27 cellular contexts compared by ENCODE assay signal in the genomic region with DNA sequence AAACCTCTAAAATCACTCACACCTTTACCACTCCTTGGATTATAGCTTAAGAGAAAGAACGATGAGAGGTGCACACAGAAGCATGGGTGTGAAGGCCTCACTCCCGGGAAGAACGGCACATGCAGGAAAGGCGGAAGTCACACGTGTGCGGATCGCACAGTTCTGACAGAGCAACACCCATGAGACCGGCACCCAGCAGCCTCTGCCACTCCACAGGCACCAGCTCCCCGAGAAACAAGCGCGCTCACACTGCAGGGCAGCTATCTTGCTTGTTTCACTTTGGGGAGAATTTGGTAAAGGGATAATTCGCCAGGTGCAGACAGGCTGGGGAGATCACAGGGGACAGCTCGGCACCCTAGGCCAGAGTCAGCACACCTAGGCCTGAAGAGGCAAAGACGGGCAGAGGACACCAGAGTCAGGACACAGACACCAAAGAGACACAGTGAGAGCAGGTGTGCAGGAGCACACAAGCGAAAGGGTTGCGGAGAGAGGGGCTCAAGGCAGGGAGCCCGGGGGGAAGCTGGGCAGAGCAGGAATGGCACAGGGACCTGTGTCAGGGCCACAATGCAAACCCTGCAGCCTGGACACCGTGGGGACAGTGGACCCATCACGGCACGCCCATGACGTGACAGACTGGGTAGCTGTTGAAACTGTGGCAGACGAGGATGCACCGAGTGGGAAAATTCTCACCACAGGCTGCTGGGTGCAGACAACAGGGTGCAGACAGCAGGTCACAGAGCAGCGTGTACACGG.
"Had no signal": no experiment of that assay in that cellular context is flagged by ENCODE, and none has a peak within 500 bp of the region (broad histone marks: within the 10 kb centered on the region; RNA-seq: fewer than 3 reads in every experiment).

No MANE protein-coding gene starts in this region.

- H3K4me1 Mint-ChIP-seq: activated CD8-positive, alpha-beta memory T cell treated with anti-CD3 and anti-CD28 coated beads, Interleukin-2, amount 10 ng/mL, durations not matched to agents 7 days and 5 days; nephron progenitor cell had no signal

- H3K4me3 Mint-ChIP-seq: activated CD4-positive, alpha-beta memory T cell treated with anti-CD3 and anti-CD28 coated beads for 36 hours; activated CD8-positive, alpha-beta memory T cell treated with anti-CD3 and anti-CD28 coated beads, Interleukin-2, amount 10 ng/mL, durations not matched to agents 7 days and 5 days; activated naive CD8-positive, alpha-beta T cell treated with anti-CD3 and anti-CD28 coated beads for 36 hours; memory B cell; nephron progenitor cell; T-cell had no signal

- H3K4me3 ChIP-seq: breast epithelium, heart right ventricle, mucosa of descending colon, spleen, suprapubic skin, tibial nerve had no signal

- DNase-seq: activated CD4-positive, alpha-beta memory T cell treated with anti-CD3 and anti-CD28 coated beads for 36 hours; activated CD4-positive, alpha-beta T cell treated with anti-CD3 and anti-CD28 coated beads for 48 hours; activated CD4-positive, CD25-positive, alpha-beta regulatory T cell; activated CD8-positive, alpha-beta memory T cell treated with anti-CD3 and anti-CD28 coated beads, Interleukin-2, amount 10 ng/mL, durations not matched to agents 7 days and 5 days; activated naive CD4-positive, alpha-beta T cell treated with Interleukin-2 at 50 U/mL for 16 hours; activated naive CD8-positive, alpha-beta T cell treated with anti-CD3 and anti-CD28 coated beads for 36 hours; activated T-cell treated with anti-CD3 and anti-CD28 coated beads for 4 hours; cerebellar nuclear complex; cortex of kidney; heart right ventricle; left colon; mucosa of descending colon; nephron progenitor cell; occipital lobe; spleen; stimulated activated CD4-positive, alpha-beta T cell treated with anti-CD3 and anti-CD28 coated beads, Interleukin-4, amount 100 ng/mL, for 1 hour; stimulated activated naive CD8-positive, alpha-beta T cell treated with anti-CD3 and anti-CD28 coated beads, Interleukin-15, Interleukin-2, amounts not matched to agents 100 U/mL and 50 U/mL, for 24 hours; T-cell; T1000 had no signal

- H3K27me3 Mint-ChIP-seq: activated CD4-positive, alpha-beta memory T cell treated with anti-CD3 and anti-CD28 coated beads for 36 hours; activated CD8-positive, alpha-beta memory T cell treated with anti-CD3 and anti-CD28 coated beads, Interleukin-2, amount 10 ng/mL, durations not matched to agents 7 days and 5 days; activated naive CD8-positive, alpha-beta T cell treated with anti-CD3 and anti-CD28 coated beads for 36 hours; memory B cell; T-cell had no signal

- H3K9me3 ChIP-seq: breast epithelium, suprapubic skin had no signal

- ATAC-seq: activated CD8-positive, alpha-beta memory T cell treated with anti-CD3 and anti-CD28 coated beads, Interleukin-2, amount 10 ng/mL, durations not matched to agents 7 days and 5 days; left colon; mucosa of descending colon; stimulated activated naive CD8-positive, alpha-beta T cell treated with anti-CD3 and anti-CD28 coated beads, Interleukin-15, Interleukin-2, amounts not matched to agents 100 U/mL and 50 U/mL, for 24 hours; T-cell had no signal

- H3K27ac Mint-ChIP-seq: activated CD8-positive, alpha-beta memory T cell treated with anti-CD3 and anti-CD28 coated beads, Interleukin-2, amount 10 ng/mL, durations not matched to agents 7 days and 5 days; activated naive CD8-positive, alpha-beta T cell treated with anti-CD3 and anti-CD28 coated beads for 36 hours; memory B cell; T-cell had no signal

- H3K27me3 ChIP-seq: breast epithelium, heart right ventricle, spleen, suprapubic skin, tibial nerve had no signal

- FAIRE-seq: astrocyte, endometrium, keratinocyte, urothelium cell line had no signal

- H3K4me1 ChIP-seq: breast epithelium, heart right ventricle, spleen, suprapubic skin, tibial nerve had no signal

- H3K27ac ChIP-seq: breast epithelium, heart right ventricle, spleen, suprapubic skin, tibial nerve had no signal
